17 cellular contexts compared by ENCODE assay signal in genomic region chr5:1300581-1301083, GRCh38. TPM values are rescaled to one million over a fixed set of nuclear protein-coding genes. Genes with fewer than 3 reads are reported as not detected.
DNase-seq lines count a peak whose midpoint lies in the region; ATAC-seq and TF ChIP-seq lines count a peak whose summit lies in the region.
"Had no signal": no experiment of that assay in that cellular context is flagged by ENCODE, and none has a peak within 500 bp of the region (broad histone marks: within the 10 kb centered on the region; RNA-seq: fewer than 3 reads in every experiment).

No MANE protein-coding gene starts in this region.

- H3K9me2 ChIP-seq in OCI-LY7 (ENCODE audit: insufficient read depth, low read length) (no peaks in the 10 kb centered on the region), hepatocyte (replicated peaks; ENCODE audit: insufficient read depth) (no peaks in the 10 kb centered on the region)

- H3K4me2 ChIP-seq in OCI-LY7 (ENCODE audit: low read length) (peak overlapping the region; percentile 19; the same call in 1 of the 2 replicates), hepatocyte (no peak overlapping the region), osteoblast (ENCODE audit: insufficient read depth, low read length) (no peak overlapping the region)

- H3K27ac ChIP-seq in OCI-LY7 (ENCODE audit: low read depth, low read length, poor library complexity, severe bottlenecking) (peak overlapping the region; percentile 31), hepatocyte (no peak overlapping the region), osteoblast (ENCODE audit: low read depth, low read length) (no peak overlapping the region)
- H3K27ac ChIP-seq: BLaER1 treated with 17β-estradiol and CSF1 and Interleukin-3, amounts not matched to agents 10 nM and 100 nM had no signal

- peak; percentile 17 for DNase-seq in activated CD4-positive, CD25-positive, alpha-beta regulatory T cell treated with anti-CD3 and anti-CD28 coated beads, Interleukin-2, amount 50 U/mL, for 72 hours
- DNase-seq in activated CD4-positive, CD25-positive, alpha-beta regulatory T cell (lab: John Stamatoyannopoulos, UW), result no peak
- DNase-seq in OCI-LY7 (ENCODE audit: low spot score) (no peak), hepatocyte (ENCODE audit: low spot score) (peak; percentile 2), osteoblast (ENCODE audit: insufficient read length, low spot score, missing footprints) (peak; percentile 11), NCI-H146 (lab: John Stamatoyannopoulos, UW) (no peak)
- DNase-seq: DND-41, GOT3, NCI-H1048, NCI-H1436 treated with DMSO at 0.1 percent for 48 hours, NCI-H2081, SHP77 had no signal

- peaks cover 18% of the 10 kb centered on the region; the same call in 1 of the 2 replicates for H3K9me3 ChIP-seq in OCI-LY7 (ENCODE audit: low read length)
- no peaks in the 10 kb centered on the region for H3K9me3 ChIP-seq in hepatocyte (ENCODE audit: low read depth)
- H3K9me3 ChIP-seq in osteoblast (ENCODE audit: low read depth, low read length), result no peaks in the 10 kb centered on the region

- no peak overlapping the region for H3K4me3 ChIP-seq in OCI-LY7 (ENCODE audit: low read depth, low read length, poor library complexity, severe bottlenecking)
- H3K4me3 ChIP-seq in hepatocyte, result no peak overlapping the region
- no peak overlapping the region for H3K4me3 ChIP-seq in osteoblast (ENCODE audit: insufficient read depth, low read length)
- H3K4me3 ChIP-seq: BLaER1 treated with 17β-estradiol and CSF1 and Interleukin-3, amounts not matched to agents 10 nM and 100 nM; GM12878 had no signal

- TF ChIP-seq CTCF in OCI-LY7 (conservative IDR thresholded peaks at IDR 0.05; ENCODE audit: low read length) (no peak), hepatocyte (IDR thresholded peaks at IDR 0.05; ENCODE audit: poor library complexity) (no peak), osteoblast (IDR thresholded peaks at IDR 0.05; ENCODE audit: extremely low read depth, low read depth, low read length) (no peak)

- H3K36me3 ChIP-seq in OCI-LY7 (ENCODE audit: insufficient read depth, low read length) (peaks cover 20% of the 10 kb centered on the region), hepatocyte (replicated peaks; ENCODE audit: insufficient read depth, low read depth) (no peaks in the 10 kb centered on the region), osteoblast (ENCODE audit: insufficient read depth, low read length) (no peaks in the 10 kb centered on the region)
- H3K36me3 ChIP-seq: BLaER1 treated with 17β-estradiol and CSF1 and Interleukin-3, amounts not matched to agents 10 nM and 100 nM had no signal

- H3K27me3 ChIP-seq in hepatocyte, result peaks cover 15% of the 10 kb centered on the region
- H3K27me3 ChIP-seq in osteoblast (ENCODE audit: insufficient read depth, low read length), result peaks cover 20% of the 10 kb centered on the region

- CTCF ChIA-PET in OCI-LY7 (lab: Charles Lee; ENCODE audit: unreplicated experiment), result no interaction called here

- BruUV-seq in OCI-LY7 (replicated peaks; lab: Mats Ljungman, UMichigan), result no TSS peak

- H4K20me1 ChIP-seq in OCI-LY7 (ENCODE audit: insufficient read depth, low read length) (no peaks in the 10 kb centered on the region), hepatocyte (ENCODE audit: insufficient read depth, poor library complexity, severe bottlenecking) (no peaks in the 10 kb centered on the region), osteoblast (ENCODE audit: insufficient read depth, low read length) (no peaks in the 10 kb centered on the region)

- H3K79me2 ChIP-seq in OCI-LY7 (ENCODE audit: insufficient read depth, low read depth, low read length) (peaks cover 12% of the 10 kb centered on the region), hepatocyte (no peaks in the 10 kb centered on the region), osteoblast (ENCODE audit: insufficient read depth, low read length) (no peaks in the 10 kb centered on the region)

- peaks cover 81% of the 10 kb centered on the region for H3K4me1 ChIP-seq in OCI-LY7 (ENCODE audit: insufficient read depth, low read length, poor library complexity, severe bottlenecking)
- H3K4me1 ChIP-seq in hepatocyte (ENCODE audit: insufficient read depth), result no peaks in the 10 kb centered on the region
- H3K4me1 ChIP-seq in osteoblast (ENCODE audit: insufficient read depth, low read length), result no peaks in the 10 kb centered on the region

- H2AFZ ChIP-seq in OCI-LY7 (ENCODE audit: low read length), result peak overlapping the region; percentile 22; the same call in 1 of the 2 replicates
- no peak overlapping the region for H2AFZ ChIP-seq in hepatocyte
- no peak overlapping the region for H2AFZ ChIP-seq in osteoblast (ENCODE audit: low read length)

- POLR2A ChIA-PET in OCI-LY7 (lab: Charles Lee), result interaction anchor here (0.8 to 2.0 kb wide), 4 partner anchors 10 to 50 kb away, joined by 3 to 8 read pairs (median 5); partner anchors contain the start of gene CLPTM1L

- 92% methylated on average over 20 of the region's 20 CpGs for WGBS in hepatocyte (ENCODE audit: low lambda C conversion rate, missing lambda C conversion rate)

- intact Hi-C loops in OCI-LY7 (cut with micrococcal nuclease; ENCODE audit: unreplicated experiment), result no loop called here

- ATAC-seq in HG03039 (IDR thresholded peaks at IDR 0.05; ENCODE audit: unreplicated experiment) (no peak), HG03342 (IDR thresholded peaks at IDR 0.05; ENCODE audit: unreplicated experiment) (no peak)
- ATAC-seq: GM12878 had no signal

RNA-seq across cellular contexts. Expression of gene TERT, which starts 5.8 kb away (rescaled TPM):
- total RNA-seq in OCI-LY7 (2014; rRNA removed; shearing (Covaris generic)), result 120 and 156 TPM in 2 replicates
- 173 and 198 TPM in 2 replicates for total RNA-seq in OCI-LY7 (2022)
- not detected in 2 replicates for total RNA-seq in hepatocyte
- polyA plus RNA-seq in hepatocyte, result 0.08 TPM in 1 of 2 replicates, not detected in the other
- total RNA-seq in osteoblast, result not detected in 2 replicates
- polyA plus RNA-seq: CD8-positive, alpha-beta memory T cell had no signal

RNA-seq across cellular contexts. Expression of gene CLPTM1L, which starts 44.3 kb away (rescaled TPM):
- total RNA-seq in OCI-LY7 (2014; rRNA removed; shearing (Covaris generic)), result 356 and 395 TPM in 2 replicates
- total RNA-seq in OCI-LY7 (2022) (395 and 396 TPM in 2 replicates), hepatocyte (99.3 and 130 TPM in 2 replicates), osteoblast (134 and 139 TPM in 2 replicates)
- polyA plus RNA-seq in hepatocyte, result 129 and 143 TPM in 2 replicates

Comparison
In these comparisons a context has a peak if more than half of its experiments do, and no peak if none do; other contexts are left out.
1. DNase-seq: peak in activated CD4-positive, CD25-positive, alpha-beta regulatory T cell treated with anti-CD3 and anti-CD28 coated beads, Interleukin-2, amount 50 U/mL, for 72 hours (single experiment), hepatocyte (single experiment) and osteoblast (single experiment); none in activated CD4-positive, CD25-positive, alpha-beta regulatory T cell (0 of 4), OCI-LY7 (single experiment) and NCI-H146 (single experiment).
2. RNA of gene TERT, which starts 5.8 kb away (total RNA-seq): 120 to 198 TPM in OCI-LY7; not detected in hepatocyte and not detected in osteoblast; every median in the first group is over 100 times any median in the second.